Comparison of ENCODE assay signal across 14 cellular contexts in genomic region chr15:31387101-31387482, GRCh38.
A peak's percentile ranks its signal among the peaks of the same experiment; 100 is the strongest.
DNase-seq lines count a peak whose midpoint lies in the region; ATAC-seq, FAIRE-seq and TF ChIP-seq lines count a peak whose summit lies in the region.
"Had no signal": no experiment of that assay in that cellular context is flagged by ENCODE, and none has a peak within 500 bp of the region (broad histone marks: within the 10 kb centered on the region; RNA-seq: fewer than 3 reads in every experiment).

No MANE protein-coding gene starts in this region.

- H3K4me1 Mint-ChIP-seq in activated CD4-positive, alpha-beta T cell treated with anti-CD3 and anti-CD28 coated beads, Interleukin-2, amount 10 ng/mL, durations not matched to agents 7 days and 5 days: peaks cover 65% of the 10 kb centered on the region
- peaks cover 6% of the 10 kb centered on the region for H3K4me1 Mint-ChIP-seq in astrocyte (ENCODE audit: low read depth, unreplicated experiment)

- POLR2A ChIA-PET in activated CD4-positive, alpha-beta T cell treated with anti-CD3 and anti-CD28 coated beads, Interleukin-2, amount 10 ng/mL, durations not matched to agents 7 days and 5 days (lab: Charles Lee): no interaction called here

- H3K4me3 ChIP-seq in astrocyte (ENCODE audit: insufficient read depth, low read depth, low read length): no peak overlapping the region
- H3K4me3 ChIP-seq in sigmoid colon: no peak overlapping the region
- H3K4me3 ChIP-seq: suprapubic skin had no signal

- CTCF ChIA-PET in activated CD4-positive, alpha-beta T cell treated with anti-CD3 and anti-CD28 coated beads, Interleukin-2, amount 10 ng/mL, durations not matched to agents 7 days and 5 days (lab: Charles Lee): interaction anchor here (0.8 kb wide), 1 partner anchor 48 kb away, joined by 4 read pairs; no protein-coding TSS in a partner anchor

- TF ChIP-seq CTCF in astrocyte (IDR thresholded peaks at IDR 0.05; ENCODE audit: insufficient read depth, low read depth, low read length) (no peak), sigmoid colon (IDR thresholded peaks at IDR 0.05) (no peak)

- H4K20me1 ChIP-seq in astrocyte (ENCODE audit: insufficient read depth, low read length): peaks cover 6% of the 10 kb centered on the region

- H3K9me3 ChIP-seq in KOPT-K1 (ENCODE audit: insufficient read depth, low read length, poor library complexity, severe bottlenecking): no peaks in the 10 kb centered on the region
- no peaks in the 10 kb centered on the region for H3K9me3 ChIP-seq in astrocyte (ENCODE audit: insufficient read depth, low read depth, low read length)
- H3K9me3 ChIP-seq in sigmoid colon: no peaks in the 10 kb centered on the region
- H3K9me3 ChIP-seq: suprapubic skin had no signal

- no peak for TF ChIP-seq POLR2A in sigmoid colon (IDR thresholded peaks at IDR 0.05)

- peak; percentile 50 for DNase-seq in activated CD4-positive, alpha-beta T cell treated with anti-CD3 and anti-CD28 coated beads, Interleukin-2, amount 10 ng/mL, durations not matched to agents 7 days and 5 days
- no peak for DNase-seq in activated CD4-positive, alpha-beta T cell treated with anti-CD3 and anti-CD28 coated beads, Interleukin-2, amount 50 U/mL, for 4 hours
- DNase-seq in astrocyte (ENCODE audit: low read depth): no peak
- DNase-seq in sigmoid colon: no peak
- no peak for DNase-seq in NCI-H524 treated with DMSO at 0.1 percent for 48 hours (lab: John Stamatoyannopoulos, UW)
- DNase-seq: activated CD4-positive, alpha-beta T cell treated with anti-CD3 and anti-CD28 coated beads, Interleukin-2, amount 50 U/mL, for 48 hours; GDM1; NCI-H1048 had no signal

- intact Hi-C loops in sigmoid colon (cut with DNase I): no loop called here

- ATAC-seq in HG03439 (IDR thresholded peaks at IDR 0.05; ENCODE audit: unreplicated experiment): no peak
- ATAC-seq in GM21526 (IDR thresholded peaks at IDR 0.05; ENCODE audit: low FRiP score, unreplicated experiment): no peak

- TF ChIP-seq EP300 in sigmoid colon (IDR thresholded peaks at IDR 0.05): no peak

- H2AFZ ChIP-seq in astrocyte (ENCODE audit: low read depth, low read length): no peak overlapping the region
- H2AFZ ChIP-seq: parathyroid adenoma had no signal

- FAIRE-seq in astrocyte (lab: Jason Lieb, UNC): no peak

- H3K36me3 Mint-ChIP-seq in activated CD4-positive, alpha-beta T cell treated with anti-CD3 and anti-CD28 coated beads, Interleukin-2, amount 10 ng/mL, durations not matched to agents 7 days and 5 days (ENCODE audit: low read depth): peaks cover 39% of the 10 kb centered on the region
- H3K36me3 Mint-ChIP-seq in astrocyte (ENCODE audit: low read depth, unreplicated experiment): peaks cover 13% of the 10 kb centered on the region

- H3K4me3 Mint-ChIP-seq in activated CD4-positive, alpha-beta T cell treated with anti-CD3 and anti-CD28 coated beads, Interleukin-2, amount 10 ng/mL, durations not matched to agents 7 days and 5 days: peak overlapping the region; percentile 42
- H3K4me3 Mint-ChIP-seq in astrocyte (ENCODE audit: unreplicated experiment): no peak overlapping the region
- H3K4me3 Mint-ChIP-seq: mesothelial cell of epicardium had no signal

- H3K4me2 ChIP-seq in astrocyte (ENCODE audit: low read length): peak overlapping the region; percentile 58

- H3K27me3 Mint-ChIP-seq in activated CD4-positive, alpha-beta T cell treated with anti-CD3 and anti-CD28 coated beads, Interleukin-2, amount 10 ng/mL, durations not matched to agents 7 days and 5 days: no peaks in the 10 kb centered on the region
- peaks cover 5% of the 10 kb centered on the region for H3K27me3 Mint-ChIP-seq in astrocyte (ENCODE audit: low read depth, unreplicated experiment)

- H3K27me3 ChIP-seq in astrocyte (ENCODE audit: insufficient read depth, low read length): no peaks in the 10 kb centered on the region
- no peaks in the 10 kb centered on the region for H3K27me3 ChIP-seq in sigmoid colon
- H3K27me3 ChIP-seq: suprapubic skin had no signal

- H3K36me3 ChIP-seq in KOPT-K1 (ENCODE audit: insufficient read depth, low read length) (no peaks in the 10 kb centered on the region), astrocyte (ENCODE audit: insufficient read depth, low read length) (no peaks in the 10 kb centered on the region), sigmoid colon (no peaks in the 10 kb centered on the region)

- 58 to 75% methylated on average over 2 of the region's 2 CpGs for WGBS in sigmoid colon, 2 donors

- no peak overlapping the region for H3K9ac ChIP-seq in astrocyte (ENCODE audit: low read length)
- H3K9ac ChIP-seq: parathyroid adenoma had no signal

- H3K79me2 ChIP-seq in astrocyte (ENCODE audit: insufficient read depth, low read length): no peaks in the 10 kb centered on the region
- H3K79me2 ChIP-seq: parathyroid adenoma had no signal

- peaks cover 21% of the 10 kb centered on the region for H3K9me3 Mint-ChIP-seq in activated CD4-positive, alpha-beta T cell treated with anti-CD3 and anti-CD28 coated beads, Interleukin-2, amount 10 ng/mL, durations not matched to agents 7 days and 5 days
- peaks cover 4% of the 10 kb centered on the region for H3K9me3 Mint-ChIP-seq in astrocyte (ENCODE audit: unreplicated experiment)

- H3K27ac ChIP-seq in KOPT-K1 (ENCODE audit: low read depth, low read length, poor library complexity, severe bottlenecking): peak overlapping the region; percentile 24
- H3K27ac ChIP-seq in astrocyte (ENCODE audit: low read depth, low read length): no peak overlapping the region
- H3K27ac ChIP-seq in sigmoid colon: peak overlapping the region; percentile 55 to 77 (median 62)
- H3K27ac ChIP-seq: parathyroid adenoma had no signal

- H3K27ac Mint-ChIP-seq in activated CD4-positive, alpha-beta T cell treated with anti-CD3 and anti-CD28 coated beads, Interleukin-2, amount 10 ng/mL, durations not matched to agents 7 days and 5 days: peak overlapping the region; percentile 78
- no peak overlapping the region for H3K27ac Mint-ChIP-seq in astrocyte (ENCODE audit: unreplicated experiment)
- H3K27ac Mint-ChIP-seq: mesothelial cell of epicardium had no signal

- peaks cover 10% of the 10 kb centered on the region for H3K4me1 ChIP-seq in astrocyte (ENCODE audit: insufficient read depth, low read length)
- H3K4me1 ChIP-seq in sigmoid colon: peaks cover 0 to 29% (median 19%) of the 10 kb centered on the region in 4 donors
